1 cellular context compared by ENCODE assay signal in the genomic region with DNA sequence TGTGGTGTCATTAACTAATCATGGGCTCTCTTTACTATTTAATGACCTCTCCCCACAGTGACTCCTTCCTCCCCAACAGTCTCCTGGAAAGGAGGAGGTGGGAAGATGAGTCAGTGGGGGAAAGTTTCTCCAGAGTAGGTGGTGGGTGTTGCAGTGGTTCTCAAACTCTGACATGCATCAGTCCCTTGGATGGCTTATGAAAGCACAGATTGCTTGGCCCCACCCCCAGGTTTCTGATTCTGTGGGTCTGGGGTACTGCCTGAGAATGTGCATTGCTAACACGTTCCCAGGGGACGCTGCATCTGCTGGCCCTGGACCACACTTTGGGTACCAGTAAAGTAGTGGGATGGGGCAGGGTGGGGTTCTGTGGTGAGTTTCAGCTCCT.
TF ChIP-seq lines count a peak whose summit lies in the region.

No MANE protein-coding gene starts in this region.

TF ChIP-seq in HepG2, 621 proteins besides CTCF, POLR2A, EP300 and RAD21 (continued from another document):
- TF ChIP-seq, protein P1, sequence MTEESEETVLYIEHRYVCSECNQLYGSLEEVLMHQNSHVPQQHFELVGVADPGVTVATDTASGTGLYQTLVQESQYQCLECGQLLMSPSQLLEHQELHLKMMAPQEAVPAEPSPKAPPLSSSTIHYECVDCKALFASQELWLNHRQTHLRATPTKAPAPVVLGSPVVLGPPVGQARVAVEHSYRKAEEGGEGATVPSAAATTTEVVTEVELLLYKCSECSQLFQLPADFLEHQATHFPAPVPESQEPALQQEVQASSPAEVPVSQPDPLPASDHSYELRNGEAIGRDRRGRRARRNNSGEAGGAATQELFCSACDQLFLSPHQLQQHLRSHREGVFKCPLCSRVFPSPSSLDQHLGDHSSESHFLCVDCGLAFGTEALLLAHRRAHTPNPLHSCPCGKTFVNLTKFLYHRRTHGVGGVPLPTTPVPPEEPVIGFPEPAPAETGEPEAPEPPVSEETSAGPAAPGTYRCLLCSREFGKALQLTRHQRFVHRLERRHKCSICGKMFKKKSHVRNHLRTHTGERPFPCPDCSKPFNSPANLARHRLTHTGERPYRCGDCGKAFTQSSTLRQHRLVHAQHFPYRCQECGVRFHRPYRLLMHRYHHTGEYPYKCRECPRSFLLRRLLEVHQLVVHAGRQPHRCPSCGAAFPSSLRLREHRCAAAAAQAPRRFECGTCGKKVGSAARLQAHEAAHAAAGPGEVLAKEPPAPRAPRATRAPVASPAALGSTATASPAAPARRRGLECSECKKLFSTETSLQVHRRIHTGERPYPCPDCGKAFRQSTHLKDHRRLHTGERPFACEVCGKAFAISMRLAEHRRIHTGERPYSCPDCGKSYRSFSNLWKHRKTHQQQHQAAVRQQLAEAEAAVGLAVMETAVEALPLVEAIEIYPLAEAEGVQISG (CRISPR knock-in tag; IDR thresholded peaks at IDR 0.05), result no peak
- no peak for TF ChIP-seq NCOR1 (IDR thresholded peaks at IDR 0.05; ENCODE audit: borderline replicate concordance, low read length)
